In the genomic region with DNA sequence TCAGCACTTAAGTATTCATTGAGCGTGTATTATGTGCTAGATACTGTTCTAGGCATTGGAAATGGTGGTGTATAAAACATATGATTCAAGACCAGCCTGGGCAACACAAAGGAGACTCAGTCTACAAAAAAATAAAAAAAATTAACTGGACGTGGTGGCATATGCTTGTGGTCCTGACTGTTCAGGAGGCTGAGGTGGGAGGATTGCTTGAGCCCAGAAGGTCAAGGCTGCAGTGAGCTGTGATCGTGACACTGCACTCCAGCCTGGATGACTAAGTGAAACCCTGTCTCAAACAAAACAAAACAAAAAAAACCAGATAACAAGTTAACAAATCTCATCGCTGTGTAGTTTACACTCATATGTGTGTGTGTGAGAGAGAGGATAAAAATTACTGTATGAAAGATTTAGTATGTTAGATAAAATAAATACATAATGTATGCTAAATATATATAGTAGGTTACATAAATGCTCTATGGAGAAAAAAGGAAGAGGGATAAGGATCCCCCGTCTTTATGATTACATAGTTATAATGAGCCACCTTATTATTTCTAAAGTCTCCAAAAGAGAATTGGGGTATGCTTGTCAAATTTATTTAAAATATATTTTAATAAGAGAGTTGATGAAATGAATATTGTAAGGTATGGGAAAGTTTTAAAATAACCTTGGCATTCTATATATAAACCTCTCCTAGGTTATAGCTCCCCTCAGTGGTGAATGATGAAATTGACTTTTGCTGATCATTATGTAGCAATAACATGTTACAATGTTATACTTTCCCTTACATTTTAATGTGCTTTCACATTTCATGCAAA, we compare ENCODE assay signal across 8 cellular contexts.
DNase-seq lines count a peak whose midpoint lies in the region; ATAC-seq and TF ChIP-seq lines count a peak whose summit lies in the region.

No MANE protein-coding gene starts in this region.

- TF ChIP-seq CTCF in HFF-Myc (IDR thresholded peaks at IDR 0.05; ENCODE audit: low read depth, low read length, missing control alignments): peak; percentile 38
- peak; percentile 79 for TF ChIP-seq CTCF in liver (IDR thresholded peaks at IDR 0.05; ENCODE audit: low read depth, low read length, missing input control)

- H3K27ac ChIP-seq in liver (ENCODE audit: low read depth in 1 of 2, low read length in 2 of 2): peak overlapping the region in 1 of 2 donors; percentile 72

- H3K9ac ChIP-seq in liver (ENCODE audit: low read depth in 1 of 2, low read length in 2 of 2): peak overlapping the region in 1 of 2 donors; percentile 29

- H3K27me3 ChIP-seq in liver (ENCODE audit: control insufficient read depth in 4 of 4, insufficient read depth in 4 of 4, low read length in 3 of 4): no peaks in the 10 kb centered on the region

- H3K4me3 ChIP-seq in HFF-Myc (replicated peaks; ENCODE audit: low read depth, low read length) (no peak overlapping the region), liver (ENCODE audit: low read depth in 1 of 3, low read length in 3 of 3) (no peak overlapping the region)

- no peaks in the 10 kb centered on the region for H3K36me3 Mint-ChIP-seq in activated naive CD4-positive, alpha-beta T cell treated with anti-CD3 and anti-CD28 coated beads, Interleukin-2, amount 10 ng/mL, durations not matched to agents 7 days and 5 days

- H3K27me3 Mint-ChIP-seq in stimulated activated naive CD8-positive, alpha-beta T cell treated with anti-CD3 and anti-CD28 coated beads, Interleukin-15, amount 100 ng/mL, for 72 hours: no peaks in the 10 kb centered on the region
- no peaks in the 10 kb centered on the region for H3K27me3 Mint-ChIP-seq in activated naive CD4-positive, alpha-beta T cell treated with anti-CD3 and anti-CD28 coated beads, Interleukin-2, amount 10 ng/mL, durations not matched to agents 7 days and 5 days

- DNase-seq in DMS53 treated with DMSO at 0.1 percent for 48 hours (lab: John Stamatoyannopoulos, UW; ENCODE audit: unreplicated experiment) (peak; percentile 72), HFF-Myc (ENCODE audit: extremely low read depth, low read depth) (peak; percentile 32), NCI-H82 (lab: John Stamatoyannopoulos, UW) (peak; percentile 68), cerebellar cortex (ENCODE audit: low spot score) (peak; percentile 70)
- no peak for DNase-seq in stimulated activated naive CD8-positive, alpha-beta T cell treated with anti-CD3 and anti-CD28 coated beads, Interleukin-15, amount 100 ng/mL, for 72 hours
- DNase-seq in activated naive CD4-positive, alpha-beta T cell treated with anti-CD3 and anti-CD28 coated beads, Interleukin-2, amount 10 ng/mL, durations not matched to agents 7 days and 5 days: no peak

- no peaks in the 10 kb centered on the region for H3K4me1 Mint-ChIP-seq in stimulated activated naive CD8-positive, alpha-beta T cell treated with anti-CD3 and anti-CD28 coated beads, Interleukin-15, amount 100 ng/mL, for 72 hours
- peaks cover 4% of the 10 kb centered on the region for H3K4me1 Mint-ChIP-seq in activated naive CD4-positive, alpha-beta T cell treated with anti-CD3 and anti-CD28 coated beads, Interleukin-2, amount 10 ng/mL, durations not matched to agents 7 days and 5 days

- no peaks in the 10 kb centered on the region for H3K9me3 Mint-ChIP-seq in stimulated activated naive CD8-positive, alpha-beta T cell treated with anti-CD3 and anti-CD28 coated beads, Interleukin-15, amount 100 ng/mL, for 72 hours
- H3K9me3 Mint-ChIP-seq in activated naive CD4-positive, alpha-beta T cell treated with anti-CD3 and anti-CD28 coated beads, Interleukin-2, amount 10 ng/mL, durations not matched to agents 7 days and 5 days: no peaks in the 10 kb centered on the region

- no peaks in the 10 kb centered on the region for H3K36me3 ChIP-seq in liver (ENCODE audit: control insufficient read depth in 4 of 4, insufficient read depth in 3 of 4, low read depth in 1 of 4, low read length in 3 of 4)

- no peaks in the 10 kb centered on the region for H3K9me3 ChIP-seq in liver (ENCODE audit: control insufficient read depth in 4 of 4, low read length in 3 of 4)

- no peak for ATAC-seq in stimulated activated naive CD8-positive, alpha-beta T cell treated with anti-CD3 and anti-CD28 coated beads, Interleukin-15, amount 100 ng/mL, for 72 hours
- no peak for ATAC-seq in GM21723 (IDR thresholded peaks at IDR 0.05; ENCODE audit: unreplicated experiment)

- 54% methylated on average over 5 of the region's 5 CpGs for WGBS in liver

- peaks cover 1 to 14% (median 11%) of the 10 kb centered on the region in 4 donors for H3K4me1 ChIP-seq in liver (ENCODE audit: control insufficient read depth in 4 of 4, insufficient read depth in 4 of 4, low read length in 3 of 4)

- no peak overlapping the region for H3K27ac Mint-ChIP-seq in stimulated activated naive CD8-positive, alpha-beta T cell treated with anti-CD3 and anti-CD28 coated beads, Interleukin-15, amount 100 ng/mL, for 72 hours
- H3K27ac Mint-ChIP-seq in activated naive CD4-positive, alpha-beta T cell treated with anti-CD3 and anti-CD28 coated beads, Interleukin-2, amount 10 ng/mL, durations not matched to agents 7 days and 5 days: no peak overlapping the region

- CTCF ChIA-PET in activated naive CD4-positive, alpha-beta T cell treated with anti-CD3 and anti-CD28 coated beads, Interleukin-2, amount 10 ng/mL, durations not matched to agents 7 days and 5 days (lab: Charles Lee): interaction anchor here (1.0 to 3.7 kb wide), 11 partner anchors 32 to 855 kb away, joined by 3 to 47 read pairs (median 4); no protein-coding TSS in a partner anchor

- TF ChIP-seq RAD21 in liver (IDR thresholded peaks at IDR 0.05): peak; percentile 89 to 92

- H3K4me3 Mint-ChIP-seq in stimulated activated naive CD8-positive, alpha-beta T cell treated with anti-CD3 and anti-CD28 coated beads, Interleukin-15, amount 100 ng/mL, for 72 hours: no peak overlapping the region
- H3K4me3 Mint-ChIP-seq in activated naive CD4-positive, alpha-beta T cell treated with anti-CD3 and anti-CD28 coated beads, Interleukin-2, amount 10 ng/mL, durations not matched to agents 7 days and 5 days: no peak overlapping the region

TF ChIP-seq in liver, 16 proteins besides CTCF, POLR2A, EP300 and RAD21:
- no peak for TF ChIP-seq FOXA2 (IDR thresholded peaks at IDR 0.05)
- TF ChIP-seq NR2F2 (IDR thresholded peaks at IDR 0.05): peak; percentile 36
- peak in 1 of 2 donors; percentile 21 for TF ChIP-seq HNF4A (conservative IDR thresholded peaks at IDR 0.05)
- peak; percentile 3 to 31 for TF ChIP-seq RXRA (IDR thresholded peaks at IDR 0.05)
- TF ChIP-seq JUND (IDR thresholded peaks at IDR 0.05): peak in 1 of 2 donors; percentile 12
- no peak for TF ChIP-seq GABPA (IDR thresholded peaks at IDR 0.05 in 1 of 2, conservative IDR thresholded peaks at IDR 0.05 in 1 of 2)

Comparison
In these comparisons a context has a peak if more than half of its experiments do, and no peak if none do; other contexts are left out.
1. DNase-seq: peak in DMS53 treated with DMSO at 0.1 percent for 48 hours (single experiment), HFF-Myc (single experiment), NCI-H82 (single experiment) and cerebellar cortex (single experiment); none in stimulated activated naive CD8-positive, alpha-beta T cell treated with anti-CD3 and anti-CD28 coated beads, Interleukin-15, amount 100 ng/mL, for 72 hours (0 of 2) and activated naive CD4-positive, alpha-beta T cell treated with anti-CD3 and anti-CD28 coated beads, Interleukin-2, amount 10 ng/mL, durations not matched to agents 7 days and 5 days (single experiment).